In genomic region chr5:10856646-10857332, GRCh38 we compare ENCODE assay signal across 9 cellular contexts.
A peak's percentile ranks its signal among the peaks of the same experiment; 100 is the strongest.
DNase-seq lines count a peak whose midpoint lies in the region; ATAC-seq, FAIRE-seq and TF ChIP-seq lines count a peak whose summit lies in the region.
"Had no signal": no experiment of that assay in that cellular context is flagged by ENCODE, and none has a peak within 500 bp of the region (broad histone marks: within the 10 kb centered on the region; RNA-seq: fewer than 3 reads in every experiment).

No MANE protein-coding gene starts in this region.

- POLR2A ChIA-PET in A549 (lab: Yijun Ruan, JAX), result no interaction called here

- TF ChIP-seq CTCF in A549 (IDR thresholded peaks at IDR 0.05), result peak; percentile 52; the same call in 2 of the 3 replicates
- peak; percentile 98 for TF ChIP-seq CTCF in astrocyte of the spinal cord (IDR thresholded peaks at IDR 0.05; ENCODE audit: low read depth, low read length)

- no peaks in the 10 kb centered on the region for H3K4me1 ChIP-seq in A549
- H3K4me1 ChIP-seq in NT2/D1 (ENCODE audit: insufficient read depth, insufficient read length), result peaks cover 8% of the 10 kb centered on the region

- DNase-seq in A549 (ENCODE audit: low read depth in 1 of 2, low spot score in 1 of 2) (peak; percentile 14 to 28), NT2/D1 (ENCODE audit: low read depth, low spot score) (peak; percentile 73), astrocyte of the spinal cord (ENCODE audit: low read depth, low spot score) (peak; percentile 82), immature natural killer cell (peak in 2 of 3 donors; percentile 4 to 18), DMS53 (lab: John Stamatoyannopoulos, UW) (no peak)
- peak; percentile 7 to 45 for DNase-seq in stimulated activated CD4-positive, alpha-beta T cell treated with anti-CD3 and anti-CD28 coated beads, Interleukin-4, amount 100 ng/mL, for 48 hours (ENCODE audit: low read depth in 2 of 2)
- no peak for DNase-seq in stimulated activated naive CD4-positive, alpha-beta T cell treated with Interleukin-2 at 50 U/mL for 16 hours (lab: John Stamatoyannopoulos, UW)

- H3K4me3 ChIP-seq in A549 (no peak overlapping the region), NT2/D1 (ENCODE audit: insufficient read length, low read depth) (no peak overlapping the region), astrocyte of the spinal cord (ENCODE audit: low read depth, low read length) (no peak overlapping the region)

- TF ChIP-seq EP300 in A549 (IDR thresholded peaks at IDR 0.05), result no peak

- FAIRE-seq in A549 (lab: Jason Lieb, UNC), result no peak

- CTCF ChIA-PET in A549 (lab: Yijun Ruan, JAX), result interaction anchor here (0.6 to 3.5 kb wide), 19 partner anchors 9 to 406 kb away, joined by 3 to 16 read pairs (median 4); no protein-coding TSS in a partner anchor

- peak; percentile 32 to 37; a peak in 3 of 5 replicates for TF ChIP-seq RAD21 in A549 (conservative IDR thresholded peaks at IDR 0.05 in 1 of 2, IDR thresholded peaks at IDR 0.05 in 1 of 2)

- peaks cover 0 to 14% (median 5%) of the 10 kb centered on the region in 3 donors for H3K27me3 Mint-ChIP-seq in immature natural killer cell (ENCODE audit: low read depth in 3 of 3)

- H3K27ac ChIP-seq in A549, result no peak overlapping the region

- no peak overlapping the region for H3K27ac Mint-ChIP-seq in immature natural killer cell

- H3K9me3 ChIP-seq in A549 (no peaks in the 10 kb centered on the region), NT2/D1 (ENCODE audit: insufficient read depth, low read length) (no peaks in the 10 kb centered on the region)

- no peaks in the 10 kb centered on the region for H3K36me3 Mint-ChIP-seq in immature natural killer cell

- H3K27me3 ChIP-seq in NT2/D1 (ENCODE audit: insufficient read depth, insufficient read length), result peaks cover 12% of the 10 kb centered on the region

- ATAC-seq in A549 (peak in 1 of 2 experiments; percentile 86; a peak in 4 of 6 replicates), GM18868 (IDR thresholded peaks at IDR 0.05; ENCODE audit: unreplicated experiment) (peak; percentile 56)
- ATAC-seq: left colon had no signal

- H3K4me2 ChIP-seq in A549, result peak overlapping the region; percentile 56

- WGBS in A549 (ENCODE audit: missing lambda C conversion rate), result 32% methylated on average over 13 of the region's 16 CpGs

- no peaks in the 10 kb centered on the region for H3K36me3 ChIP-seq in NT2/D1 (ENCODE audit: insufficient read depth, insufficient read length, low read length)

- peak overlapping the region; percentile 58 for H3K9ac ChIP-seq in NT2/D1 (ENCODE audit: insufficient read length, low read depth)

- H3K4me1 Mint-ChIP-seq in immature natural killer cell, result peaks cover 6 to 10% of the 10 kb centered on the region in 2 donors

- H3K9me3 Mint-ChIP-seq in immature natural killer cell, result no peaks in the 10 kb centered on the region

- peak overlapping the region in 3 of 5 donors; percentile 9 to 70 (median 42) for H3K4me3 Mint-ChIP-seq in immature natural killer cell

- in situ Hi-C loops in astrocyte of the spinal cord (cut with HindIII; ENCODE audit: low sequenced_read_pairs), result no loop called here

- no peak for TF ChIP-seq POLR2A in A549 (IDR thresholded peaks at IDR 0.05; ENCODE audit: low read length)

TF ChIP-seq in A549, 52 proteins besides CTCF, POLR2A, EP300 and RAD21:
- TF ChIP-seq SMC3 (IDR thresholded peaks at IDR 0.05) (peak; percentile 48), CHD2 (IDR thresholded peaks at IDR 0.05; ENCODE audit: low read length, partially characterized antibody) (no peak)

Comparison
In these comparisons a context has a peak if more than half of its experiments do, and no peak if none do; other contexts are left out.
1. DNase-seq: peak in A549 (2 of 2), NT2/D1 (single experiment), astrocyte of the spinal cord (single experiment), immature natural killer cell (2 of 3) and stimulated activated CD4-positive, alpha-beta T cell treated with anti-CD3 and anti-CD28 coated beads, Interleukin-4, amount 100 ng/mL, for 48 hours (2 of 2); none in DMS53 (single experiment) and stimulated activated naive CD4-positive, alpha-beta T cell treated with Interleukin-2 at 50 U/mL for 16 hours (single experiment).